8 cellular contexts compared by ENCODE assay signal in the genomic region with DNA sequence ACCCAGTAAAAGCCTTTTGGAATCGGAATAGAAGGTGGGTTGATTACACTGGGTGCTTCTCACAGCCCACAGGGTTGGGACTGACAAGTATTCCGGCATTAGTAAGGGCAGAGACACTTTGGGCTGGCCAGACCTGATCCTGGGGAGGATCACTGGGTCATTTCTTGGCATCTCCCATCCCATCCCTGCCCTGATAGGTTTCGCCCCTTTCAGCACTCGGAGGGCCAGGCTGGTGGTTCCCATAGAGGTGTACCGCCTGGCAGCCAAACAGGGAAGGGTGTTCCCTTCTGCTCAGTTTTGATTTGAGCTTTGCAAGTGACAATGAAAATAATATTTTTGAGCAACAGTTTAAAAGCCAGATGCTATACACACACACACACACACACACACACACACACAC. TPM values are rescaled to one million over a fixed set of nuclear protein-coding genes. Genes with fewer than 3 reads are reported as not detected.
A peak's percentile ranks its signal among the peaks of the same experiment; 100 is the strongest.
DNase-seq lines count a peak whose midpoint lies in the region; ATAC-seq, FAIRE-seq and TF ChIP-seq lines count a peak whose summit lies in the region.

No MANE protein-coding gene starts in this region.

- H3K4me3 ChIP-seq in astrocyte (ENCODE audit: insufficient read depth, low read depth, low read length) = peak overlapping the region; percentile 48
- peak overlapping the region; percentile 44 for H3K4me3 ChIP-seq in lower lobe of right lung
- no peak overlapping the region for H3K4me3 ChIP-seq in thymus (ENCODE audit: low read length)
- H3K4me3 ChIP-seq in transverse colon = no peak overlapping the region
- H3K4me3 ChIP-seq in trophoblast cell (ENCODE audit: low read depth, low read length) = no peak overlapping the region

- TF ChIP-seq CTCF in astrocyte (IDR thresholded peaks at IDR 0.05; ENCODE audit: insufficient read depth, low read depth, low read length) = no peak
- no peak for TF ChIP-seq CTCF in lower lobe of right lung (IDR thresholded peaks at IDR 0.05)
- TF ChIP-seq CTCF in transverse colon (IDR thresholded peaks at IDR 0.05) = no peak

- in situ Hi-C loops in transverse colon (cut with MboI; ENCODE audit: low pct_ligation_motif_present in 1 of 4, low pct_unique_long_range_greater_than_20kb in 1 of 4, low sequenced_read_pairs in 3 of 4) = no loop called here

- no peak for TF ChIP-seq EP300 in transverse colon (IDR thresholded peaks at IDR 0.05; ENCODE audit: low read depth)

- no peak overlapping the region for H3K4ac ChIP-seq in trophoblast cell (ENCODE audit: low read depth, low read length)

- H3K14ac ChIP-seq in trophoblast cell (ENCODE audit: low read length) = no peak overlapping the region

- H3K9ac ChIP-seq in astrocyte (ENCODE audit: low read length) = peak overlapping the region; percentile 64
- H3K9ac ChIP-seq in trophoblast cell (ENCODE audit: low read length) = no peak overlapping the region

- no peaks in the 10 kb centered on the region for H3K9me3 ChIP-seq in astrocyte (ENCODE audit: insufficient read depth, low read depth, low read length)
- H3K9me3 ChIP-seq in lower lobe of right lung = no peaks in the 10 kb centered on the region
- H3K9me3 ChIP-seq in thymus (ENCODE audit: control insufficient read depth) = no peaks in the 10 kb centered on the region
- no peaks in the 10 kb centered on the region for H3K9me3 ChIP-seq in transverse colon
- H3K9me3 ChIP-seq in trophoblast cell (ENCODE audit: insufficient read depth, low read depth, low read length) = no peaks in the 10 kb centered on the region

- H3K27ac ChIP-seq in astrocyte (ENCODE audit: low read depth, low read length) (no peak overlapping the region), lower lobe of right lung (peak overlapping the region; percentile 21), thymus (ENCODE audit: low read depth) (peak overlapping the region; percentile 1), transverse colon (peak overlapping the region in 2 of 4 donors; percentile 1 to 40), trophoblast cell (ENCODE audit: low read depth, low read length) (no peak overlapping the region)

- H3K4me1 ChIP-seq in astrocyte (ENCODE audit: insufficient read depth, low read length) (peaks cover 11% of the 10 kb centered on the region), lower lobe of right lung (peaks cover 9% of the 10 kb centered on the region), thymus (ENCODE audit: control insufficient read depth, insufficient read depth, low read length) (no peaks in the 10 kb centered on the region), transverse colon (no peaks in the 10 kb centered on the region), trophoblast cell (ENCODE audit: control insufficient read depth in 1 of 2, insufficient read depth in 2 of 2, low read length in 2 of 2) (peaks cover 0 to 2% of the 10 kb centered on the region in 2 experiments)

- 87% methylated on average over 5 of the region's 5 CpGs for WGBS in thymus
- WGBS in transverse colon (ENCODE audit: low coverage in 1 of 2), 2 donors = 86% methylated on average over 5 of the region's 5 CpGs; no CpG with 5 or more reads in 1 of the 2 donors
- no CpG with 5 or more reads among the region's 5 CpGs for WGBS in trophoblast cell (ENCODE audit: extremely low coverage, insufficient coverage, insufficient read length)

- no peaks in the 10 kb centered on the region for H4K20me1 ChIP-seq in astrocyte (ENCODE audit: insufficient read depth, low read length)

- ATAC-seq in activated T-cell treated with anti-CD3 and anti-CD28 coated beads, Interleukin-2, amount 50 U/mL, for 72 hours (replicated peaks in 1 of 2) = no peak
- ATAC-seq in lower lobe of right lung (no peak), HG03432 (IDR thresholded peaks at IDR 0.05; ENCODE audit: unreplicated experiment) (no peak)

- no peak overlapping the region for H2BK120ac ChIP-seq in trophoblast cell (ENCODE audit: insufficient read depth, low read length, poor library complexity)

- H4K8ac ChIP-seq in trophoblast cell (ENCODE audit: low read depth, low read length) = no peak overlapping the region

- H3K4me1 Mint-ChIP-seq in activated T-cell treated with anti-CD3 and anti-CD28 coated beads, Interleukin-2, amount 50 U/mL, for 72 hours (ENCODE audit: low read depth) = peaks cover 33% of the 10 kb centered on the region
- peaks cover 2% of the 10 kb centered on the region for H3K4me1 Mint-ChIP-seq in astrocyte (ENCODE audit: low read depth, unreplicated experiment)

- no peak overlapping the region for H3K27ac Mint-ChIP-seq in activated T-cell treated with anti-CD3 and anti-CD28 coated beads, Interleukin-2, amount 50 U/mL, for 72 hours
- H3K27ac Mint-ChIP-seq in astrocyte (ENCODE audit: unreplicated experiment) = no peak overlapping the region

- no peak for TF ChIP-seq POLR2A in transverse colon (IDR thresholded peaks at IDR 0.05)

- peaks cover 58% of the 10 kb centered on the region for H3K27me3 Mint-ChIP-seq in activated T-cell treated with anti-CD3 and anti-CD28 coated beads, Interleukin-2, amount 50 U/mL, for 72 hours (ENCODE audit: low read depth)
- H3K27me3 Mint-ChIP-seq in astrocyte (ENCODE audit: low read depth, unreplicated experiment) = peaks cover 11% of the 10 kb centered on the region

- H3K23ac ChIP-seq in trophoblast cell (ENCODE audit: low read length) = no peak overlapping the region

- peak overlapping the region; percentile 90 for H3K4me2 ChIP-seq in astrocyte (ENCODE audit: low read length)
- H3K4me2 ChIP-seq in trophoblast cell (ENCODE audit: low read length) = no peak overlapping the region

- H4K12ac ChIP-seq in trophoblast cell (ENCODE audit: low read depth, low read length) = no peak overlapping the region

- FAIRE-seq in astrocyte (lab: Jason Lieb, UNC) = no peak

- peak overlapping the region; percentile 82 to 94 for H3K4me3 Mint-ChIP-seq in activated T-cell treated with anti-CD3 and anti-CD28 coated beads, Interleukin-2, amount 50 U/mL, for 72 hours
- H3K4me3 Mint-ChIP-seq in astrocyte (ENCODE audit: unreplicated experiment) = no peak overlapping the region

- no peak overlapping the region for H2BK5ac ChIP-seq in trophoblast cell (ENCODE audit: low read depth, low read length, poor library complexity)

- intact Hi-C loops in lower lobe of right lung (cut with DNase I) = no loop called here
- intact Hi-C loops in transverse colon (cut with DNase I; ENCODE audit: low total_unique reads) = no loop called here

- H3K79me1 ChIP-seq in trophoblast cell (ENCODE audit: low read length) = no peaks in the 10 kb centered on the region

- peaks cover 17% of the 10 kb centered on the region for H3K27me3 ChIP-seq in astrocyte (ENCODE audit: insufficient read depth, low read length)
- no peaks in the 10 kb centered on the region for H3K27me3 ChIP-seq in lower lobe of right lung (ENCODE audit: low read depth)
- H3K27me3 ChIP-seq in thymus (ENCODE audit: control insufficient read depth, insufficient read depth) = no peaks in the 10 kb centered on the region
- peaks cover 6% of the 10 kb centered on the region for H3K27me3 ChIP-seq in transverse colon
- peaks cover 4% of the 10 kb centered on the region for H3K27me3 ChIP-seq in trophoblast cell (ENCODE audit: insufficient read depth, low read length)

- no peaks in the 10 kb centered on the region for H3K79me2 ChIP-seq in astrocyte (ENCODE audit: insufficient read depth, low read length)
- H3K79me2 ChIP-seq in trophoblast cell (ENCODE audit: control insufficient read depth, insufficient read depth, low read length, poor library complexity) = no peaks in the 10 kb centered on the region

- H3K18ac ChIP-seq in trophoblast cell (ENCODE audit: low read length) = no peak overlapping the region

- H2AFZ ChIP-seq in astrocyte (ENCODE audit: low read depth, low read length) = peak overlapping the region; percentile 84
- H2AFZ ChIP-seq in trophoblast cell (ENCODE audit: insufficient read depth, low read length, poor library complexity) = no peak overlapping the region

- DNase-seq in activated T-cell treated with anti-CD3 and anti-CD28 coated beads, Interleukin-2, amount 50 U/mL, for 72 hours = no peak
- DNase-seq in activated T-cell treated with anti-CD3 and anti-CD28 coated beads for 4 hours (no peak), astrocyte (ENCODE audit: low read depth) (no peak), lower lobe of right lung (no peak), transverse colon (no peak), trophoblast cell (no peak)

- H3K36me3 ChIP-seq in astrocyte (ENCODE audit: insufficient read depth, low read length) (no peaks in the 10 kb centered on the region), lower lobe of right lung (no peaks in the 10 kb centered on the region), thymus (ENCODE audit: control insufficient read depth, insufficient read depth) (no peaks in the 10 kb centered on the region), transverse colon (no peaks in the 10 kb centered on the region), trophoblast cell (ENCODE audit: control insufficient read depth in 1 of 2, insufficient read depth in 2 of 2, low read length in 2 of 2) (no peaks in the 10 kb centered on the region)

- H2AK5ac ChIP-seq in trophoblast cell (ENCODE audit: low read length) = no peak overlapping the region

- H2BK12ac ChIP-seq in trophoblast cell (ENCODE audit: low read length) = no peak overlapping the region

- H4K91ac ChIP-seq in trophoblast cell (ENCODE audit: low read depth, low read length) = no peak overlapping the region

- peaks cover 0 to 8% of the 10 kb centered on the region in 2 donors for H3K36me3 Mint-ChIP-seq in activated T-cell treated with anti-CD3 and anti-CD28 coated beads, Interleukin-2, amount 50 U/mL, for 72 hours (ENCODE audit: insufficient read depth in 2 of 2)
- H3K36me3 Mint-ChIP-seq in astrocyte (ENCODE audit: low read depth, unreplicated experiment) = no peaks in the 10 kb centered on the region

- peaks cover 0 to 1% of the 10 kb centered on the region in 2 donors for H3K9me3 Mint-ChIP-seq in activated T-cell treated with anti-CD3 and anti-CD28 coated beads, Interleukin-2, amount 50 U/mL, for 72 hours
- no peaks in the 10 kb centered on the region for H3K9me3 Mint-ChIP-seq in astrocyte (ENCODE audit: unreplicated experiment)

RNA-seq across cellular contexts. Expression of a gene that starts 37.3 kb away (rescaled TPM):
- total RNA-seq in activated T-cell treated with anti-CD3 and anti-CD28 coated beads, Interleukin-2, amount 50 U/mL, for 72 hours = 10 to 100 TPM in 1 of 2 donors, 1 to 10 TPM in 1; 9.5 to 24.3 TPM
- total RNA-seq in astrocyte (12.9 and 20.8 TPM in 2 replicates), lower lobe of right lung (67.0 TPM), transverse colon (1 to 10 TPM; 2.0 to 9.6 (median 5.5) TPM)
- polyA plus RNA-seq in thymus = 40.8 TPM
- polyA plus RNA-seq in trophoblast cell (2013) = 2.0 and 2.1 TPM in 2 replicates

Comparison
In these comparisons a context has a peak if more than half of its experiments do, and no peak if none do; other contexts are left out.
1. H3K27ac ChIP-seq: peak in lower lobe of right lung (single experiment) and thymus (single experiment); none in astrocyte (single experiment) and trophoblast cell (single experiment).
2. H3K4me3 ChIP-seq: peak in astrocyte (single experiment) and lower lobe of right lung (single experiment); none in thymus (single experiment), transverse colon (0 of 4) and trophoblast cell (single experiment).